Comparison of ENCODE assay signal across 13 cellular contexts in the genomic region with DNA sequence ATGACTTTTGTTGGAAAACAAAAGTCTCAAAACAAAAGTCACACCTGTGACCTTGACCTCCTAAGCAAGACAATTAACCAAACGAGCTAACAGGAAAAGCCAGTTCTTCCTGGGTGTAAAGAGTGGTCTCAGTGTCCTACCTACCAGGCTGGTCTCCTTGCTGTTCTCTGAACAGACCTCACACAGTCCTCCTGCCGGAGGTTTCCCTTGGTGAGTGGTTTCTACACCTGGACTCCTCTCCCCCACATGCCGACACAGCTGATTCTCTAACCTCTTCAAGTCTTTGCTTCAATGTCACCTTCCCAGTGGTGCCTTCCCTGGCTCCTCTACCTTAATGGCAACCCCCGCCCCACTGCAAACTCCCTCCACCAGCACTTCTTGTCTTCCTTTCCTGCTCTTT.
DNase-seq lines count a peak whose midpoint lies in the region; ATAC-seq and TF ChIP-seq lines count a peak whose summit lies in the region.
"Had no signal": no experiment of that assay in that cellular context is flagged by ENCODE, and none has a peak within 500 bp of the region (broad histone marks: within the 10 kb centered on the region; RNA-seq: fewer than 3 reads in every experiment).

No MANE protein-coding gene starts in this region.

- H3K9me3 Mint-ChIP-seq in activated CD8-positive, alpha-beta memory T cell treated with anti-CD3 and anti-CD28 coated beads, Interleukin-2, amount 10 ng/mL, durations not matched to agents 7 days and 5 days (ENCODE audit: low read depth), result no peaks in the 10 kb centered on the region
- H3K9me3 Mint-ChIP-seq in nephron progenitor cell (peaks cover 5% of the 10 kb centered on the region), type B pancreatic cell (peaks cover 14% of the 10 kb centered on the region)
- H3K9me3 Mint-ChIP-seq in naive thymus-derived CD8-positive, alpha-beta T cell, result peaks cover 0 to 3% (median 0%) of the 10 kb centered on the region in 9 donors
- no peaks in the 10 kb centered on the region for H3K9me3 Mint-ChIP-seq in activated CD4-positive, alpha-beta T cell treated with anti-CD3 and anti-CD28 coated beads for 36 hours (ENCODE audit: low read depth)
- H3K9me3 Mint-ChIP-seq: activated T-cell treated with anti-CD3 and anti-CD28 coated beads, Interleukin-2, amount 50 U/mL, for 24 hours; stimulated activated naive CD8-positive, alpha-beta T cell treated with anti-CD3 and anti-CD28 coated beads, Interleukin-15, Interleukin-2, amounts not matched to agents 100 ng/mL and 50 ng/mL, for 24 hours had no signal

- intact Hi-C loops in activated CD4-positive, alpha-beta T cell treated with anti-CD3 and anti-CD28 coated beads for 36 hours (cut with DNase I, micrococcal nuclease), result no loop called here

- no peak for ATAC-seq in activated CD8-positive, alpha-beta memory T cell treated with anti-CD3 and anti-CD28 coated beads, Interleukin-2, amount 10 ng/mL, durations not matched to agents 7 days and 5 days
- ATAC-seq in naive thymus-derived CD8-positive, alpha-beta T cell, result no peak
- ATAC-seq in activated CD4-positive, alpha-beta T cell treated with anti-CD3 and anti-CD28 coated beads for 36 hours, result no peak

- peak overlapping the region; percentile 47 to 83 for H3K27ac ChIP-seq in coronary artery

- CTCF ChIA-PET in activated CD8-positive, alpha-beta memory T cell treated with anti-CD3 and anti-CD28 coated beads, Interleukin-2, amount 10 ng/mL, durations not matched to agents 7 days and 5 days (lab: Charles Lee), result no interaction called here
- CTCF ChIA-PET in activated CD4-positive, alpha-beta T cell treated with anti-CD3 and anti-CD28 coated beads for 36 hours (lab: Charles Lee), result interaction anchor here (0.7 kb wide), 1 partner anchor 290 kb away, joined by 3 read pairs; no protein-coding TSS in a partner anchor

- H3K27ac Mint-ChIP-seq in activated CD8-positive, alpha-beta memory T cell treated with anti-CD3 and anti-CD28 coated beads, Interleukin-2, amount 10 ng/mL, durations not matched to agents 7 days and 5 days, result no peak overlapping the region
- H3K27ac Mint-ChIP-seq in nephron progenitor cell, result peak overlapping the region; percentile 26
- peak overlapping the region; percentile 90 for H3K27ac Mint-ChIP-seq in type B pancreatic cell
- H3K27ac Mint-ChIP-seq in naive thymus-derived CD8-positive, alpha-beta T cell, result peak overlapping the region in 2 of 10 donors; percentile 9 to 44
- no peak overlapping the region for H3K27ac Mint-ChIP-seq in activated CD4-positive, alpha-beta T cell treated with anti-CD3 and anti-CD28 coated beads for 36 hours
- H3K27ac Mint-ChIP-seq: activated B cell treated with CpG ODN at 0.5 μM for 24 hours; activated T-cell treated with anti-CD3 and anti-CD28 coated beads, Interleukin-2, amount 50 U/mL, for 24 hours; stimulated activated naive CD8-positive, alpha-beta T cell treated with anti-CD3 and anti-CD28 coated beads, Interleukin-15, Interleukin-2, amounts not matched to agents 100 ng/mL and 50 ng/mL, for 24 hours had no signal

- no peak overlapping the region for H3K4me3 Mint-ChIP-seq in activated CD8-positive, alpha-beta memory T cell treated with anti-CD3 and anti-CD28 coated beads, Interleukin-2, amount 10 ng/mL, durations not matched to agents 7 days and 5 days
- H3K4me3 Mint-ChIP-seq in nephron progenitor cell (no peak overlapping the region), type B pancreatic cell (peak overlapping the region; percentile 44)
- H3K4me3 Mint-ChIP-seq in naive thymus-derived CD8-positive, alpha-beta T cell, result no peak overlapping the region
- no peak overlapping the region for H3K4me3 Mint-ChIP-seq in activated CD4-positive, alpha-beta T cell treated with anti-CD3 and anti-CD28 coated beads for 36 hours
- H3K4me3 Mint-ChIP-seq: activated B cell treated with CpG ODN at 0.5 μM for 24 hours; activated T-cell treated with anti-CD3 and anti-CD28 coated beads, Interleukin-2, amount 50 U/mL, for 24 hours; stimulated activated naive CD8-positive, alpha-beta T cell treated with anti-CD3 and anti-CD28 coated beads, Interleukin-15, Interleukin-2, amounts not matched to agents 100 ng/mL and 50 ng/mL, for 24 hours had no signal

- H3K36me3 Mint-ChIP-seq in activated CD8-positive, alpha-beta memory T cell treated with anti-CD3 and anti-CD28 coated beads, Interleukin-2, amount 10 ng/mL, durations not matched to agents 7 days and 5 days, result no peaks in the 10 kb centered on the region
- H3K36me3 Mint-ChIP-seq in nephron progenitor cell (ENCODE audit: low read depth), result peaks cover 15% of the 10 kb centered on the region
- peaks cover 18% of the 10 kb centered on the region for H3K36me3 Mint-ChIP-seq in type B pancreatic cell
- H3K36me3 Mint-ChIP-seq in naive thymus-derived CD8-positive, alpha-beta T cell, result peaks cover 0 to 5% (median 0%) of the 10 kb centered on the region in 3 donors
- no peaks in the 10 kb centered on the region for H3K36me3 Mint-ChIP-seq in activated CD4-positive, alpha-beta T cell treated with anti-CD3 and anti-CD28 coated beads for 36 hours (ENCODE audit: low read depth)

- POLR2A ChIA-PET in naive thymus-derived CD8-positive, alpha-beta T cell (lab: Charles Lee), result interaction anchor here (0.9 to 1.0 kb wide), 2 partner anchors 16 to 48 kb away, joined by 3 to 4 read pairs; no protein-coding TSS in a partner anchor
- POLR2A ChIA-PET in activated CD4-positive, alpha-beta T cell treated with anti-CD3 and anti-CD28 coated beads for 36 hours (lab: Charles Lee), result no interaction called here

- TF ChIP-seq CTCF in coronary artery (IDR thresholded peaks at IDR 0.05) (no peak), nephron progenitor cell (IDR thresholded peaks at IDR 0.05) (no peak), type B pancreatic cell (conservative IDR thresholded peaks at IDR 0.05) (no peak)

- H3K4me1 Mint-ChIP-seq in activated CD8-positive, alpha-beta memory T cell treated with anti-CD3 and anti-CD28 coated beads, Interleukin-2, amount 10 ng/mL, durations not matched to agents 7 days and 5 days, result no peaks in the 10 kb centered on the region
- H3K4me1 Mint-ChIP-seq in nephron progenitor cell (peaks cover 87% of the 10 kb centered on the region), type B pancreatic cell (ENCODE audit: unreplicated experiment) (peaks cover 53% of the 10 kb centered on the region)
- peaks cover 9 to 48% (median 36%) of the 10 kb centered on the region in 4 donors for H3K4me1 Mint-ChIP-seq in naive thymus-derived CD8-positive, alpha-beta T cell
- H3K4me1 Mint-ChIP-seq in activated CD4-positive, alpha-beta T cell treated with anti-CD3 and anti-CD28 coated beads for 36 hours, result peaks cover 6% of the 10 kb centered on the region

- no peak overlapping the region for H3K4me3 ChIP-seq in coronary artery

- DNase-seq in activated CD8-positive, alpha-beta memory T cell treated with anti-CD3 and anti-CD28 coated beads, Interleukin-2, amount 10 ng/mL, durations not matched to agents 7 days and 5 days, result peak; percentile 11
- no peak for DNase-seq in activated CD8-positive, alpha-beta memory T cell treated with anti-CD3 and anti-CD28 coated beads, Interleukin-2, amount 50 U/mL, for 4 hours
- DNase-seq in coronary artery (ENCODE audit: low spot score), result no peak
- DNase-seq in nephron progenitor cell, result no peak
- no peak for DNase-seq in type B pancreatic cell (ENCODE audit: extremely low spot score, unreplicated experiment)
- no peak for DNase-seq in naive thymus-derived CD8-positive, alpha-beta T cell
- DNase-seq in activated CD4-positive, alpha-beta T cell treated with anti-CD3 and anti-CD28 coated beads for 36 hours, result no peak
- no peak for DNase-seq in activated CD4-positive, alpha-beta T cell treated with anti-CD3 and anti-CD28 coated beads, Interleukin-2, amount 50 U/mL, for 48 hours
- DNase-seq: activated B cell treated with CpG ODN at 0.5 μM for 24 hours; activated T-cell treated with anti-CD3 and anti-CD28 coated beads, Interleukin-2, amount 50 U/mL, for 24 hours; COR-L47; NCI-H2081 treated with DMSO at 0.1 percent for 48 hours had no signal

- H3K27me3 Mint-ChIP-seq in activated CD8-positive, alpha-beta memory T cell treated with anti-CD3 and anti-CD28 coated beads, Interleukin-2, amount 10 ng/mL, durations not matched to agents 7 days and 5 days, result no peaks in the 10 kb centered on the region
- H3K27me3 Mint-ChIP-seq in nephron progenitor cell (ENCODE audit: low read depth, poor library complexity) (peaks cover 4% of the 10 kb centered on the region), type B pancreatic cell (no peaks in the 10 kb centered on the region)
- H3K27me3 Mint-ChIP-seq in naive thymus-derived CD8-positive, alpha-beta T cell, result no peaks in the 10 kb centered on the region
- H3K27me3 Mint-ChIP-seq in activated CD4-positive, alpha-beta T cell treated with anti-CD3 and anti-CD28 coated beads for 36 hours, result no peaks in the 10 kb centered on the region
- H3K27me3 Mint-ChIP-seq: activated B cell treated with CpG ODN at 0.5 μM for 24 hours; activated T-cell treated with anti-CD3 and anti-CD28 coated beads, Interleukin-2, amount 50 U/mL, for 24 hours; stimulated activated naive CD8-positive, alpha-beta T cell treated with anti-CD3 and anti-CD28 coated beads, Interleukin-15, Interleukin-2, amounts not matched to agents 100 ng/mL and 50 ng/mL, for 24 hours had no signal

Comparison
In these comparisons a context has a peak if more than half of its experiments do, and no peak if none do; other contexts are left out.
1. H3K27ac Mint-ChIP-seq: peak in nephron progenitor cell (single experiment) and type B pancreatic cell (single experiment); none in activated CD8-positive, alpha-beta memory T cell treated with anti-CD3 and anti-CD28 coated beads, Interleukin-2, amount 10 ng/mL, durations not matched to agents 7 days and 5 days (single experiment) and activated CD4-positive, alpha-beta T cell treated with anti-CD3 and anti-CD28 coated beads for 36 hours (single experiment).